In genomic region chr9:133959171-133959570, GRCh38 we compare ENCODE assay signal across 19 cellular contexts. TPM values are rescaled to one million over a fixed set of nuclear protein-coding genes. Genes with fewer than 3 reads are reported as not detected.
DNase-seq lines count a peak whose midpoint lies in the region; ATAC-seq and TF ChIP-seq lines count a peak whose summit lies in the region.
"Had no signal": no experiment of that assay in that cellular context is flagged by ENCODE, and none has a peak within 500 bp of the region (broad histone marks: within the 10 kb centered on the region; RNA-seq: fewer than 3 reads in every experiment).

No MANE protein-coding gene starts in this region.

- H3K4me2 ChIP-seq in mammary epithelial cell (ENCODE audit: insufficient read depth, low read depth, low read length): peak overlapping the region; percentile 5
- H3K4me2 ChIP-seq: hepatocyte had no signal

- no peak for TF ChIP-seq CTCF in mammary epithelial cell (conservative IDR thresholded peaks at IDR 0.05 in 1 of 2, IDR thresholded peaks at IDR 0.05 in 1 of 2; ENCODE audit: extremely low read depth in 1 of 2, insufficient read depth in 1 of 2, low read depth in 1 of 2, low read length in 2 of 2)
- TF ChIP-seq CTCF in breast epithelium (IDR thresholded peaks at IDR 0.05): no peak

- H3K4me3 ChIP-seq in mammary epithelial cell (replicated peaks in 1 of 3; ENCODE audit: insufficient read depth in 1 of 3, low read depth in 2 of 3, low read length in 3 of 3) (no peak overlapping the region), breast epithelium (no peak overlapping the region), right cardiac atrium (ENCODE audit: low read length) (no peak overlapping the region)
- H3K4me3 ChIP-seq: hepatocyte, ovary, upper lobe of right lung had no signal

- intact Hi-C loops in mammary epithelial cell (cut with micrococcal nuclease): no loop called here
- intact Hi-C loops in breast epithelium (cut with DNase I; ENCODE audit: low total_unique reads): no loop called here
- intact Hi-C loops in right cardiac atrium (cut with DNase I): no loop called here

- no peaks in the 10 kb centered on the region for H3K36me3 Mint-ChIP-seq in IgD-negative memory B cell
- H3K36me3 Mint-ChIP-seq in stimulated activated effector memory CD8-positive, alpha-beta T cell treated with anti-CD3 and anti-CD28 coated beads, Interleukin-12 subunit alpha, Interleukin-12 subunit beta, amount 100 ng/mL, for 72 hours: peaks cover 6% of the 10 kb centered on the region

- TF ChIP-seq POLR2A in breast epithelium (IDR thresholded peaks at IDR 0.05): no peak

- no TSS peak for BruUV-seq in mammary epithelial cell (replicated peaks; lab: Mats Ljungman, UMichigan)

- in situ Hi-C loops in mammary epithelial cell (cut with MboI; ENCODE audit: low sequenced_read_pairs in 2 of 2): no loop called here

- H2AFZ ChIP-seq in mammary epithelial cell (ENCODE audit: low read depth, low read length): no peak overlapping the region
- H2AFZ ChIP-seq: hepatocyte had no signal

- H3K4me1 ChIP-seq in mammary epithelial cell (ENCODE audit: insufficient read depth, low read length) (peaks cover 30% of the 10 kb centered on the region), breast epithelium (peaks cover 2 to 10% of the 10 kb centered on the region in 2 donors), right cardiac atrium (ENCODE audit: control insufficient read depth, insufficient read depth, low read length) (peaks cover 13% of the 10 kb centered on the region)

- 96% methylated on average over 8 of the region's 9 CpGs for WGBS in mammary epithelial cell (ENCODE audit: low coverage, missing lambda C conversion rate)
- WGBS in right cardiac atrium: 95% methylated on average over 9 of the region's 9 CpGs

- peaks cover 19% of the 10 kb centered on the region for H4K20me1 ChIP-seq in mammary epithelial cell (ENCODE audit: insufficient read depth, low read length)

- H3K27me3 Mint-ChIP-seq in IgD-negative memory B cell: no peaks in the 10 kb centered on the region
- H3K27me3 Mint-ChIP-seq: activated CD8-positive, alpha-beta T cell treated with anti-CD3 and anti-CD28 coated beads for 36 hours had no signal

- CTCF ChIA-PET in mammary epithelial cell (lab: Charles Lee; ENCODE audit: low non-redundant PET): no interaction called here

- dilution Hi-C loops in mammary epithelial cell (cut with HindIII; ENCODE audit: low sequenced_read_pairs): no loop called here

- ATAC-seq in right cardiac atrium (no peak), GM19035 (IDR thresholded peaks at IDR 0.05; ENCODE audit: unreplicated experiment) (no peak)
- ATAC-seq in stimulated activated effector memory CD8-positive, alpha-beta T cell treated with anti-CD3 and anti-CD28 coated beads, Interleukin-12 subunit alpha, Interleukin-12 subunit beta, amount 100 ng/mL, for 72 hours: no peak
- ATAC-seq: activated CD8-positive, alpha-beta T cell treated with anti-CD3 and anti-CD28 coated beads for 36 hours; upper lobe of right lung had no signal

- H3K9ac ChIP-seq in mammary epithelial cell (ENCODE audit: insufficient read depth, low read length): no peak overlapping the region

- peaks cover 45 to 60% (median 56%) of the 10 kb centered on the region in 3 donors for H3K4me1 Mint-ChIP-seq in IgD-negative memory B cell
- H3K4me1 Mint-ChIP-seq in stimulated activated effector memory CD8-positive, alpha-beta T cell treated with anti-CD3 and anti-CD28 coated beads, Interleukin-12 subunit alpha, Interleukin-12 subunit beta, amount 100 ng/mL, for 72 hours: peaks cover 35% of the 10 kb centered on the region

- H3K36me3 ChIP-seq in mammary epithelial cell (ENCODE audit: insufficient read depth, low read length) (no peaks in the 10 kb centered on the region), breast epithelium (no peaks in the 10 kb centered on the region)
- H3K36me3 ChIP-seq: ovary, upper lobe of right lung had no signal

- H3K4me3 Mint-ChIP-seq in IgD-negative memory B cell: peak overlapping the region; percentile 72 to 94 (median 82)
- H3K4me3 Mint-ChIP-seq in stimulated activated effector memory CD8-positive, alpha-beta T cell treated with anti-CD3 and anti-CD28 coated beads, Interleukin-12 subunit alpha, Interleukin-12 subunit beta, amount 100 ng/mL, for 72 hours: peak overlapping the region; percentile 26
- H3K4me3 Mint-ChIP-seq: activated CD8-positive, alpha-beta T cell treated with anti-CD3 and anti-CD28 coated beads for 36 hours; central memory CD8-positive, alpha-beta T cell had no signal

- DNase-seq in mammary epithelial cell (no peak), breast epithelium (ENCODE audit: low spot score in 2 of 2) (no peak), right cardiac atrium (peak; percentile 17 to 42 (median 37)), HK-2 (ENCODE audit: unreplicated experiment) (no peak), anterior cingulate cortex (lab: John Stamatoyannopoulos, UW) (no peak)
- DNase-seq in stimulated activated effector memory CD8-positive, alpha-beta T cell treated with anti-CD3 and anti-CD28 coated beads, Interleukin-12 subunit alpha, Interleukin-12 subunit beta, amount 100 ng/mL, for 72 hours (ENCODE audit: low spot score in 2 of 2): no peak
- DNase-seq: activated CD8-positive, alpha-beta T cell treated with anti-CD3 and anti-CD28 coated beads for 36 hours; effector memory CD4-positive, alpha-beta T cell; NCI-H2081 treated with DMSO at 0.1 percent for 48 hours; NCI-H69; ovary; stimulated activated naive CD4-positive, alpha-beta T cell treated with Interleukin-2 at 50 U/mL for 16 hours; upper lobe of right lung had no signal

- peaks cover 91% of the 10 kb centered on the region for H3K79me2 ChIP-seq in mammary epithelial cell (ENCODE audit: insufficient read depth, low read length)

- H3K9me3 Mint-ChIP-seq in IgD-negative memory B cell: no peaks in the 10 kb centered on the region
- H3K9me3 Mint-ChIP-seq in stimulated activated effector memory CD8-positive, alpha-beta T cell treated with anti-CD3 and anti-CD28 coated beads, Interleukin-12 subunit alpha, Interleukin-12 subunit beta, amount 100 ng/mL, for 72 hours: no peaks in the 10 kb centered on the region

- peak overlapping the region; percentile 81 to 91 (median 88) for H3K27ac Mint-ChIP-seq in IgD-negative memory B cell
- H3K27ac Mint-ChIP-seq in stimulated activated effector memory CD8-positive, alpha-beta T cell treated with anti-CD3 and anti-CD28 coated beads, Interleukin-12 subunit alpha, Interleukin-12 subunit beta, amount 100 ng/mL, for 72 hours: no peak overlapping the region
- H3K27ac Mint-ChIP-seq: activated CD8-positive, alpha-beta T cell treated with anti-CD3 and anti-CD28 coated beads for 36 hours; CD14-positive monocyte had no signal

- H3K9me3 ChIP-seq in mammary epithelial cell (replicated peaks; ENCODE audit: insufficient read depth, low read length): no peaks in the 10 kb centered on the region
- H3K9me3 ChIP-seq in breast epithelium: peaks cover 0 to 2% of the 10 kb centered on the region in 2 donors
- H3K9me3 ChIP-seq in right cardiac atrium (ENCODE audit: control insufficient read depth, low read length): no peaks in the 10 kb centered on the region
- H3K9me3 ChIP-seq: ovary had no signal

- no peaks in the 10 kb centered on the region for H3K27me3 ChIP-seq in mammary epithelial cell (ENCODE audit: insufficient read depth, low read length)
- H3K27me3 ChIP-seq in breast epithelium: no peaks in the 10 kb centered on the region
- no peaks in the 10 kb centered on the region for H3K27me3 ChIP-seq in right cardiac atrium (ENCODE audit: control insufficient read depth, insufficient read depth)
- H3K27me3 ChIP-seq: hepatocyte, ovary, upper lobe of right lung had no signal

- no peak overlapping the region for H3K27ac ChIP-seq in mammary epithelial cell (ENCODE audit: insufficient read depth, low read depth, low read length)
- H3K27ac ChIP-seq in breast epithelium: no peak overlapping the region
- H3K27ac ChIP-seq in right cardiac atrium (ENCODE audit: low read length): no peak overlapping the region
- H3K27ac ChIP-seq: 22Rv1, hepatocyte, ovary, upper lobe of right lung had no signal

RNA-seq across cellular contexts. Expression of gene VAV2, which starts 33.0 kb away (rescaled TPM):
- total RNA-seq in mammary epithelial cell (10 to 100 TPM; 32.5 to 60.1 TPM), breast epithelium (1 to 10 TPM; 5.3 to 9.5 (median 8.8) TPM), right cardiac atrium (10 to 100 TPM in 1 of 4 donors, 1 to 10 TPM in 3; 6.3 to 11.4 (median 8.2) TPM)
- polyA plus RNA-seq in mammary epithelial cell (29.9 TPM), IgD-negative memory B cell (28.7 TPM), right cardiac atrium (4.7 TPM)
- 65.1 TPM for polyA minus RNA-seq in mammary epithelial cell

Comparison
In these comparisons a context has a peak if more than half of its experiments do, and no peak if none do; other contexts are left out.
1. DNase-seq: peak in right cardiac atrium (3 of 3); none in mammary epithelial cell (single experiment), breast epithelium (0 of 2), stimulated activated effector memory CD8-positive, alpha-beta T cell treated with anti-CD3 and anti-CD28 coated beads, Interleukin-12 subunit alpha, Interleukin-12 subunit beta, amount 100 ng/mL, for 72 hours (0 of 2), HK-2 (single experiment) and anterior cingulate cortex (0 of 58).